Comparison of ENCODE assay signal across 1 cellular context in genomic region chr3:105938101-105938500, GRCh38.
TF ChIP-seq lines count a peak whose summit lies in the region.

No MANE protein-coding gene starts in this region.

TF ChIP-seq in GM23338, 12 proteins besides CTCF, POLR2A, EP300 and RAD21 (continued from another document):
- TF ChIP-seq ZNF462 (CRISPR knock-in tag; IDR thresholded peaks at IDR 0.05) (no peak), EZH2phosphoT487 (IDR thresholded peaks at IDR 0.05; ENCODE audit: unreplicated experiment) (no peak)
